Comparison of ENCODE assay signal across 28 cellular contexts in genomic region chr20:36213362-36213761, GRCh38. TPM values are rescaled to one million over a fixed set of nuclear protein-coding genes. Genes with fewer than 3 reads are reported as not detected.
DNase-seq lines count a peak whose midpoint lies in the region; TF ChIP-seq lines count a peak whose summit lies in the region.
"Had no signal": no experiment of that assay in that cellular context is flagged by ENCODE, and none has a peak within 500 bp of the region (broad histone marks: within the 10 kb centered on the region; RNA-seq: fewer than 3 reads in every experiment).

No MANE protein-coding gene starts in this region.

- H4K8ac ChIP-seq in neuronal stem cell (ENCODE audit: low read depth, low read length), result no peak overlapping the region

- H3K4ac ChIP-seq in neuronal stem cell (ENCODE audit: low read length), result no peak overlapping the region

- H3K4me1 ChIP-seq in spleen (no peaks in the 10 kb centered on the region), neuronal stem cell (ENCODE audit: control insufficient read depth in 2 of 2, insufficient read depth in 1 of 2, low read depth in 1 of 2, low read length in 2 of 2) (no peaks in the 10 kb centered on the region)
- H3K4me1 ChIP-seq: A549, BE2C, BLaER1, Caco-2 had no signal

- no peak overlapping the region for H2AFZ ChIP-seq in neuronal stem cell (ENCODE audit: low read length)

- no peak overlapping the region for H3K14ac ChIP-seq in neuronal stem cell (ENCODE audit: low read length)

- no peak overlapping the region for H2BK120ac ChIP-seq in neuronal stem cell (ENCODE audit: low read depth, low read length)

- H2BK12ac ChIP-seq in neuronal stem cell (ENCODE audit: low read length), result no peak overlapping the region

- H3K18ac ChIP-seq in neuronal stem cell (ENCODE audit: low read length), result no peak overlapping the region

- H3K27me3 ChIP-seq in spleen (replicated peaks in 1 of 7), result no peaks in the 10 kb centered on the region
- H3K27me3 ChIP-seq in neuronal stem cell (ENCODE audit: control insufficient read depth in 3 of 3, insufficient read depth in 3 of 3, low read depth in 1 of 3, low read length in 3 of 3), result no peaks in the 10 kb centered on the region
- H3K27me3 ChIP-seq: BE2C; BLaER1; BLaER1 treated with 17β-estradiol and CSF1 and Interleukin-3, amounts not matched to agents 10 nM and 100 nM had no signal

- H3K36me3 ChIP-seq in spleen (peaks cover 0 to 9% (median 0%) of the 10 kb centered on the region in 6 donors), neuronal stem cell (replicated peaks in 1 of 2; ENCODE audit: control insufficient read depth in 2 of 2, insufficient read depth in 2 of 2, low read length in 2 of 2) (peaks cover 2 to 89% of the 10 kb centered on the region in 2 donors)
- H3K36me3 ChIP-seq: BLaER1 treated with 17β-estradiol and CSF1 and Interleukin-3, amounts not matched to agents 10 nM and 100 nM had no signal

- 52 to 67% (median 57%) methylated on average over 2 of the region's 2 CpGs for WGBS in spleen, 5 donors
- WGBS in neuronal stem cell (ENCODE audit: extremely low coverage in 2 of 2, insufficient read length in 2 of 2, insufficient replicate concordance in 1 of 2), 2 donors, result no CpG with 5 or more reads among the region's 2 CpGs

- no peak overlapping the region for H2AK5ac ChIP-seq in neuronal stem cell (ENCODE audit: low read depth, low read length)

- H3K4me2 ChIP-seq in neuronal stem cell (ENCODE audit: insufficient read depth, low read length, poor library complexity, severe bottlenecking), result no peak overlapping the region
- H3K4me2 ChIP-seq: A549; BLaER1; BLaER1 treated with 17β-estradiol and CSF1 and Interleukin-3, amounts not matched to agents 10 nM and 100 nM had no signal

- H2BK15ac ChIP-seq in neuronal stem cell (ENCODE audit: low read length), result no peak overlapping the region

- H3K23ac ChIP-seq in neuronal stem cell (ENCODE audit: low read depth, low read length, poor library complexity), result no peak overlapping the region

- no peak for TF ChIP-seq CTCF in spleen (IDR thresholded peaks at IDR 0.05 in 8 of 11, conservative IDR thresholded peaks at IDR 0.05 in 3 of 11)

- no peaks in the 10 kb centered on the region for H3K79me1 ChIP-seq in neuronal stem cell (ENCODE audit: low read depth, low read length)

- H3K9ac ChIP-seq in neuronal stem cell (ENCODE audit: low read depth, low read length, poor library complexity), result no peak overlapping the region
- H3K9ac ChIP-seq: BLaER1 had no signal

- DNase-seq in spleen, result peak; percentile 1
- DNase-seq in neuronal stem cell (ENCODE audit: low spot score), result no peak
- DNase-seq: 8988T; ACHN; AML-193; BE2C; C1 segment of cervical spinal cord; Caco-2; Calu3; CD4-positive, alpha-beta memory T cell; CD4-positive, alpha-beta T cell; CD4-positive, CD25-positive, alpha-beta regulatory T cell; CD8-positive, alpha-beta memory T cell; CD8-positive, alpha-beta T cell; COR-L47; DMS 273 treated with DMSO at 0.1 percent for 48 hours; DMS153; DMS53; DMS79; DMS79 treated with DMSO at 0.1 percent for 48 hours; DND-41; EL had no signal

- no peak for TF ChIP-seq POLR2A in spleen (IDR thresholded peaks at IDR 0.05)

- H3K9me3 ChIP-seq in spleen (no peaks in the 10 kb centered on the region), neuronal stem cell (replicated peaks in 1 of 2; ENCODE audit: control insufficient read depth in 2 of 2, insufficient read depth in 1 of 2, low read depth in 1 of 2, low read length in 2 of 2) (no peaks in the 10 kb centered on the region)
- H3K9me3 ChIP-seq: A549; BE2C; BLaER1; BLaER1 treated with 17β-estradiol and CSF1 and Interleukin-3, amounts not matched to agents 10 nM and 100 nM; Caco-2 had no signal

- intact Hi-C loops in spleen (cut with DNase I; ENCODE audit: low total_unique reads), result no loop called here

- no peak overlapping the region for H3K27ac ChIP-seq in spleen
- no peak overlapping the region for H3K27ac ChIP-seq in neuronal stem cell (replicated peaks; ENCODE audit: low read length)
- H3K27ac ChIP-seq: 22Rv1; A549; BLaER1; BLaER1 treated with 17β-estradiol and CSF1 and Interleukin-3, amounts not matched to agents 10 nM and 100 nM; C4-2B had no signal

- no peak overlapping the region for H4K91ac ChIP-seq in neuronal stem cell (ENCODE audit: low read depth, low read length, poor library complexity)

- no peak overlapping the region for H3K4me3 ChIP-seq in spleen
- H3K4me3 ChIP-seq in neuronal stem cell (ENCODE audit: low read length in 2 of 2), result no peak overlapping the region
- H3K4me3 ChIP-seq: A549; BLaER1; BLaER1 treated with 17β-estradiol and CSF1 and Interleukin-3, amounts not matched to agents 10 nM and 100 nM had no signal

- no peak overlapping the region for H2BK5ac ChIP-seq in neuronal stem cell (ENCODE audit: low read length)

RNA-seq across cellular contexts. Expression of gene AAR2, which starts 22.9 kb away (rescaled TPM):
- 10 to 100 TPM; 18.2 to 30.0 (median 21.9) TPM for total RNA-seq in spleen
- polyA plus RNA-seq in spleen, result 10 to 100 TPM; 13.3 to 19.7 (median 18.2) TPM
- polyA plus RNA-seq in neuronal stem cell (2013, experiment 1 of 2), result 19.2 TPM
- polyA plus RNA-seq in neuronal stem cell (2013, experiment 2 of 2), result 19.6 TPM

RNA-seq across cellular contexts. Expression of gene EPB41L1, which starts 58.8 kb away (rescaled TPM):
- total RNA-seq in spleen, result 10 to 100 TPM in 5 of 7 donors, 1 to 10 TPM in 2; 8.7 to 18.6 (median 16.2) TPM
- 1 to 10 TPM; 1.5 to 2.6 (median 1.5) TPM for polyA plus RNA-seq in spleen
- 40.6 TPM for polyA plus RNA-seq in neuronal stem cell (2013, experiment 1 of 2)
- 41.6 TPM for polyA plus RNA-seq in neuronal stem cell (2013, experiment 2 of 2)
- polyA plus RNA-seq: CD14-positive monocyte; CD4-positive, alpha-beta memory T cell; CD4-positive, CD25-positive, alpha-beta regulatory T cell; CD8-positive, alpha-beta memory T cell had no signal
